In the genomic region with DNA sequence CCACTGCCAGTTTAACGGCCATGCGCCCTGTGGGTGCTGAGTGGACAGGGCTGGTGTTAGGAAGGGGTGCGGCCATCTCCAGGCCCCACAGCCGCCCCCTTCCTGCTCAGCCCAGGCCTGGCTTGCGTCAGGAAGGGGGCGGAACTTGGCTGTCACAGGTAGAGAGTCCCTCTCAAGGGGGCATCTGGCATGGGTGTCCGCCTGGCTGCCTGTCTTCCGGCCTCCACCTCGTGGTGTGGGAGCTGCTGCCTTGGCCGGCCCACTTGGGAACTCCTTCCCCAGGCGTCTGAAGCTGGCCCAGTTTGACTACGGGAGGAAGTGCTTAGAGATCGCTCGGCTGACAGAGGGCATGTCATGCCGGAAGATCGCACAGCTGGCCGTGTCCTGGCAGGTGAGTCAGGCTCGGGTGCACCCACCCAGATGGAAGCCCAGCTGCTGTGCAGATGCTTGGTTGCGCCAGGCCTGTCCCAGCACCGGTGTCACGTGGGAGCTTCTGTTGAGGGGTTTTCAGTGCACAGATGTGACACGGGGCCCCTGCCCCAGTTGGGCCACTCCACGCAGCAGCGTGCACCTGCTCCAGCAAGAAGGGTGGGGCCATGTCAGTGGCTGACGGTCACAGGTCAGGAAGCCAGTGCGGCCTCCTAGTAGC, we compare ENCODE assay signal across 8 cellular contexts. TPM values are rescaled to one million over a fixed set of nuclear protein-coding genes. Genes with fewer than 3 reads are reported as not detected.
DNase-seq lines count a peak whose midpoint lies in the region; ATAC-seq and TF ChIP-seq lines count a peak whose summit lies in the region.

No MANE protein-coding gene starts in this region.

- intact Hi-C loops in natural killer cell (cut with micrococcal nuclease) = no loop called here
- intact Hi-C loops in activated T-helper 1 cell treated with anti-CD3 and anti-CD28 coated beads, Interleukin-12 subunit alpha, Interleukin-12 subunit beta, Interleukin-2, Interleukin-4 antibody, amounts not matched to agents 30 ng/mL and 10 ng/mL and 1 ng/mL, durations not matched to agents 14 hours and 24 hours and 36 hours (cut with micrococcal nuclease) = no loop called here
- intact Hi-C loops in spleen (cut with DNase I; ENCODE audit: low total_unique reads) = no loop called here

- peak overlapping the region; percentile 25 for H3K4me3 Mint-ChIP-seq in natural killer cell
- no peak overlapping the region for H3K4me3 Mint-ChIP-seq in activated T-helper 1 cell treated with anti-CD3 and anti-CD28 coated beads, Interleukin-12 subunit alpha, Interleukin-12 subunit beta, Interleukin-2, Interleukin-4 antibody, amounts not matched to agents 30 ng/mL and 10 ng/mL and 1 ng/mL, durations not matched to agents 14 hours and 24 hours and 36 hours

- no peak for TF ChIP-seq CTCF in natural killer cell (IDR thresholded peaks at IDR 0.05)
- no peak for TF ChIP-seq CTCF in spleen (IDR thresholded peaks at IDR 0.05 in 8 of 11, conservative IDR thresholded peaks at IDR 0.05 in 3 of 11)

- WGBS in spleen, 5 donors = 44 to 70% (median 63%) methylated on average over 19 to 26 of the region's 26 CpGs

- H3K27me3 ChIP-seq in spleen (replicated peaks in 1 of 7) = peaks cover 0 to 36% (median 0%) of the 10 kb centered on the region in 7 donors

- peaks cover 0 to 5% of the 10 kb centered on the region in 2 donors for H3K27me3 Mint-ChIP-seq in natural killer cell (ENCODE audit: low read depth in 2 of 2)
- H3K27me3 Mint-ChIP-seq in activated T-helper 1 cell treated with anti-CD3 and anti-CD28 coated beads, Interleukin-12 subunit alpha, Interleukin-12 subunit beta, Interleukin-2, Interleukin-4 antibody, amounts not matched to agents 30 ng/mL and 10 ng/mL and 1 ng/mL, durations not matched to agents 14 hours and 24 hours and 36 hours (ENCODE audit: insufficient read depth) = no peaks in the 10 kb centered on the region

- H3K36me3 Mint-ChIP-seq in natural killer cell = no peaks in the 10 kb centered on the region
- no peaks in the 10 kb centered on the region for H3K36me3 Mint-ChIP-seq in activated T-helper 1 cell treated with anti-CD3 and anti-CD28 coated beads, Interleukin-12 subunit alpha, Interleukin-12 subunit beta, Interleukin-2, Interleukin-4 antibody, amounts not matched to agents 30 ng/mL and 10 ng/mL and 1 ng/mL, durations not matched to agents 14 hours and 24 hours and 36 hours (ENCODE audit: low read depth)

- no peaks in the 10 kb centered on the region for H3K9me3 Mint-ChIP-seq in natural killer cell
- H3K9me3 Mint-ChIP-seq in activated T-helper 1 cell treated with anti-CD3 and anti-CD28 coated beads, Interleukin-12 subunit alpha, Interleukin-12 subunit beta, Interleukin-2, Interleukin-4 antibody, amounts not matched to agents 30 ng/mL and 10 ng/mL and 1 ng/mL, durations not matched to agents 14 hours and 24 hours and 36 hours = no peaks in the 10 kb centered on the region

- H3K4me3 ChIP-seq in spleen = peak overlapping the region in 3 of 8 donors; percentile 5 to 53 (median 17)

- no peak for TF ChIP-seq POLR2A in spleen (IDR thresholded peaks at IDR 0.05)

- peak in 2 of 3 donors; percentile 66 to 79 for ATAC-seq in natural killer cell
- no peak for ATAC-seq in HG03139 (IDR thresholded peaks at IDR 0.05; ENCODE audit: unreplicated experiment)

- H3K27ac ChIP-seq in spleen = peak overlapping the region in 4 of 8 donors; percentile 18 to 71 (median 46)

- H3K4me1 Mint-ChIP-seq in natural killer cell = no peaks in the 10 kb centered on the region
- no peaks in the 10 kb centered on the region for H3K4me1 Mint-ChIP-seq in activated T-helper 1 cell treated with anti-CD3 and anti-CD28 coated beads, Interleukin-12 subunit alpha, Interleukin-12 subunit beta, Interleukin-2, Interleukin-4 antibody, amounts not matched to agents 30 ng/mL and 10 ng/mL and 1 ng/mL, durations not matched to agents 14 hours and 24 hours and 36 hours (ENCODE audit: low read depth)

- H3K9me3 ChIP-seq in spleen = no peaks in the 10 kb centered on the region

- H3K36me3 ChIP-seq in spleen = no peaks in the 10 kb centered on the region

- H3K27ac Mint-ChIP-seq in natural killer cell = peak overlapping the region in 1 of 2 donors; percentile 35
- H3K27ac Mint-ChIP-seq in activated T-helper 1 cell treated with anti-CD3 and anti-CD28 coated beads, Interleukin-12 subunit alpha, Interleukin-12 subunit beta, Interleukin-2, Interleukin-4 antibody, amounts not matched to agents 30 ng/mL and 10 ng/mL and 1 ng/mL, durations not matched to agents 14 hours and 24 hours and 36 hours = no peak overlapping the region

- peaks cover 0 to 11% (median 3%) of the 10 kb centered on the region in 6 donors for H3K4me1 ChIP-seq in spleen

- DNase-seq in GM04504 (ENCODE audit: low read depth) (peak; percentile 28), NCI-H2029 (lab: John Stamatoyannopoulos, UW) (peak; percentile 75), dermis microvascular lymphatic vessel endothelial cell (ENCODE audit: low read depth in 2 of 2) (peak; percentile 7 to 20), natural killer cell (no peak), hypothalamus (lab: John Stamatoyannopoulos, UW) (no peak), spleen (no peak)
- no peak for DNase-seq in activated T-helper 1 cell treated with anti-CD3 and anti-CD28 coated beads, Interleukin-12 subunit alpha, Interleukin-12 subunit beta, Interleukin-2, Interleukin-4 antibody, amounts not matched to agents 30 ng/mL and 10 ng/mL and 1 ng/mL, durations not matched to agents 14 hours and 24 hours and 36 hours (ENCODE audit: low spot score)

RNA-seq across cellular contexts. Expression of gene ATAD3B, which starts 9.1 kb away (rescaled TPM):
- 13.3 and 16.6 TPM in 2 replicates for total RNA-seq in dermis microvascular lymphatic vessel endothelial cell
- total RNA-seq in natural killer cell = 10 to 100 TPM; 31.9 to 52.4 (median 42.9) TPM
- total RNA-seq in activated T-helper 1 cell treated with anti-CD3 and anti-CD28 coated beads, Interleukin-12 subunit alpha, Interleukin-12 subunit beta, Interleukin-2, Interleukin-4 antibody, amounts not matched to agents 30 ng/mL and 10 ng/mL and 1 ng/mL, durations not matched to agents 14 hours and 24 hours and 36 hours = 106 and 113 TPM in 2 replicates
- 10 to 100 TPM; 11.5 to 39.8 (median 23.7) TPM for total RNA-seq in spleen
- polyA plus RNA-seq in spleen = 10 to 100 TPM; 21.7 to 62.3 (median 45.8) TPM

RNA-seq across cellular contexts. Expression of gene ATAD3C, which starts 13.0 kb away (rescaled TPM):
- 0.39 and 0.89 TPM in 2 replicates for total RNA-seq in dermis microvascular lymphatic vessel endothelial cell
- total RNA-seq in natural killer cell = 1 to 10 TPM in 2 of 3 donors, under 1 TPM in 1; 0.13 to 2.2 (median 1.5) TPM
- 0.57 and 1.0 TPM in 2 replicates for total RNA-seq in activated T-helper 1 cell treated with anti-CD3 and anti-CD28 coated beads, Interleukin-12 subunit alpha, Interleukin-12 subunit beta, Interleukin-2, Interleukin-4 antibody, amounts not matched to agents 30 ng/mL and 10 ng/mL and 1 ng/mL, durations not matched to agents 14 hours and 24 hours and 36 hours
- total RNA-seq in spleen = 1 to 10 TPM in 2 of 7 donors, under 1 TPM in 3, not detected in 2; 0.25 to 3.9 (median 0.57) TPM
- under 1 TPM; 0.55 to 0.85 (median 0.83) TPM for polyA plus RNA-seq in spleen

RNA-seq across cellular contexts. Expression of gene VWA1, which starts 27.0 kb away (rescaled TPM):
- total RNA-seq in dermis microvascular lymphatic vessel endothelial cell = 6.9 and 7.7 TPM in 2 replicates
- not detected for total RNA-seq in natural killer cell
- total RNA-seq in activated T-helper 1 cell treated with anti-CD3 and anti-CD28 coated beads, Interleukin-12 subunit alpha, Interleukin-12 subunit beta, Interleukin-2, Interleukin-4 antibody, amounts not matched to agents 30 ng/mL and 10 ng/mL and 1 ng/mL, durations not matched to agents 14 hours and 24 hours and 36 hours = 5.5 and 5.8 TPM in 2 replicates
- total RNA-seq in spleen = 10 to 100 TPM in 6 of 7 donors, 1 to 10 TPM in 1; 3.9 to 18.0 (median 13.1) TPM
- polyA plus RNA-seq in spleen = 10 to 100 TPM in 2 of 3 donors, 1 to 10 TPM in 1; 4.1 to 12.7 (median 11.0) TPM

RNA-seq across cellular contexts. Expression of gene ANKRD65, which starts 41.4 kb away (rescaled TPM):
- total RNA-seq in dermis microvascular lymphatic vessel endothelial cell (0.25 and 0.26 TPM in 2 replicates), natural killer cell (not detected), spleen (1 to 10 TPM in 5 of 7 donors, under 1 TPM in 2; 0.43 to 2.7 (median 1.2) TPM)
- total RNA-seq in activated T-helper 1 cell treated with anti-CD3 and anti-CD28 coated beads, Interleukin-12 subunit alpha, Interleukin-12 subunit beta, Interleukin-2, Interleukin-4 antibody, amounts not matched to agents 30 ng/mL and 10 ng/mL and 1 ng/mL, durations not matched to agents 14 hours and 24 hours and 36 hours = 0.10 TPM in 1 of 2 replicates, not detected in the other
- polyA plus RNA-seq in spleen = 1 to 10 TPM; 2.3 to 4.3 (median 3.0) TPM

RNA-seq across cellular contexts. Expression of gene ATAD3A, which starts 49.5 kb away (rescaled TPM):
- 25.0 and 27.4 TPM in 2 replicates for total RNA-seq in dermis microvascular lymphatic vessel endothelial cell
- 10 to 100 TPM; 17.3 to 37.3 (median 22.2) TPM for total RNA-seq in natural killer cell
- 108 TPM in 2 replicates for total RNA-seq in activated T-helper 1 cell treated with anti-CD3 and anti-CD28 coated beads, Interleukin-12 subunit alpha, Interleukin-12 subunit beta, Interleukin-2, Interleukin-4 antibody, amounts not matched to agents 30 ng/mL and 10 ng/mL and 1 ng/mL, durations not matched to agents 14 hours and 24 hours and 36 hours
- 10 to 100 TPM; 11.3 to 25.7 (median 17.8) TPM for total RNA-seq in spleen
- polyA plus RNA-seq in spleen = 10 to 100 TPM; 13.4 to 29.0 (median 14.3) TPM

Comparison
In these comparisons a context has a peak if more than half of its experiments do, and no peak if none do; other contexts are left out.
1. DNase-seq: peak in GM04504 (single experiment), NCI-H2029 (single experiment) and dermis microvascular lymphatic vessel endothelial cell (2 of 2); none in natural killer cell (single experiment), hypothalamus (0 of 51), activated T-helper 1 cell treated with anti-CD3 and anti-CD28 coated beads, Interleukin-12 subunit alpha, Interleukin-12 subunit beta, Interleukin-2, Interleukin-4 antibody, amounts not matched to agents 30 ng/mL and 10 ng/mL and 1 ng/mL, durations not matched to agents 14 hours and 24 hours and 36 hours (single experiment) and spleen (single experiment).